8 cellular contexts compared by ENCODE assay signal in genomic region chr3:38029400-38030125, GRCh38. TPM values are rescaled to one million over a fixed set of nuclear protein-coding genes. Genes with fewer than 3 reads are reported as not detected.
DNase-seq lines count a peak whose midpoint lies in the region; ATAC-seq, FAIRE-seq and TF ChIP-seq lines count a peak whose summit lies in the region.

PLCD1 (minus strand) TSS chr3:38029642; CDS start chr3:38029539, 103 bp downstream.

- H3K4me1 Mint-ChIP-seq in activated naive CD4-positive, alpha-beta T cell treated with anti-CD3 and anti-CD28 coated beads, Interleukin-2, amount 50 U/mL, for 24 hours = peaks cover 30% of the 10 kb centered on the region
- peaks cover 22% of the 10 kb centered on the region in 2 donors for H3K4me1 Mint-ChIP-seq in natural killer cell treated with Interleukin-12 subunit alpha and Interleukin-12 subunit beta and Interleukin-15 and Interleukin-18, amount 100 ng/mL, for 72 hours (ENCODE audit: low read depth in 2 of 2)

- H3K27me3 ChIP-seq in HUES64 (ENCODE audit: insufficient read depth, low read length) (peaks cover 73% of the 10 kb centered on the region), gastroesophageal sphincter (no peaks in the 10 kb centered on the region), aorta (ENCODE audit: control insufficient read depth in 1 of 2, insufficient read depth in 2 of 2, low read length in 1 of 2) (no peaks in the 10 kb centered on the region)

- H3K9me3 ChIP-seq in HUES64 (ENCODE audit: insufficient read depth, low read depth, low read length) (no peaks in the 10 kb centered on the region), gastroesophageal sphincter (no peaks in the 10 kb centered on the region), aorta (ENCODE audit: control insufficient read depth, low read length) (no peaks in the 10 kb centered on the region)

- no peak for TF ChIP-seq EP300 in gastroesophageal sphincter (IDR thresholded peaks at IDR 0.05)

- TF ChIP-seq POLR2A in gastroesophageal sphincter (IDR thresholded peaks at IDR 0.05) = peak; percentile 65 to 69

- DNase-seq in 8988T (peak; percentile 91), aorta (peak; percentile 93 to 95), RCC 7860 (ENCODE audit: low spot score) (no peak)
- DNase-seq in natural killer cell treated with Interleukin-12 subunit alpha and Interleukin-12 subunit beta and Interleukin-15 and Interleukin-18, amount 100 ng/mL, for 72 hours (ENCODE audit: low spot score) = peak; percentile 67

- 1% methylated on average over 69 of the region's 75 CpGs for WGBS in HUES64
- WGBS in gastroesophageal sphincter (ENCODE audit: low coverage in 1 of 2), 2 donors = no CpG with 5 or more reads among the region's 75 CpGs
- WGBS in aorta, 2 donors = 1% methylated on average over 63 to 75 of the region's 75 CpGs

- peak in 1 of 4 experiments; percentile 16 for TF ChIP-seq CTCF in gastroesophageal sphincter (IDR thresholded peaks at IDR 0.05)

- peak within 1 kb of the TSS; percentile 75 for H3K4me3 ChIP-seq in HUES64 (ENCODE audit: low read length)
- H3K4me3 ChIP-seq in gastroesophageal sphincter = peak within 1 kb of the TSS; percentile 43 to 86
- peak within 1 kb of the TSS; percentile 61 to 88 for H3K4me3 ChIP-seq in aorta (ENCODE audit: low read length in 2 of 2)

- no peak for FAIRE-seq in RCC 7860 (lab: Jason Lieb, UNC)

- H3K36me3 ChIP-seq in HUES64 (ENCODE audit: insufficient read depth, low read length) (no peaks in the 10 kb centered on the region), gastroesophageal sphincter (no peaks in the 10 kb centered on the region), aorta (ENCODE audit: control insufficient read depth in 1 of 2, insufficient read depth in 2 of 2, low read length in 1 of 2) (no peaks in the 10 kb centered on the region)

- H3K4me1 ChIP-seq in HUES64 (ENCODE audit: insufficient read depth, low read length) = peaks cover 4% of the 10 kb centered on the region; the same call in 1 of the 2 replicates
- peaks cover 0 to 63% (median 22%) of the 10 kb centered on the region in 3 donors for H3K4me1 ChIP-seq in gastroesophageal sphincter
- H3K4me1 ChIP-seq in aorta (ENCODE audit: control insufficient read depth in 1 of 2, insufficient read depth in 2 of 2, low read length in 2 of 2) = peaks cover 0 to 1% of the 10 kb centered on the region in 2 donors

- no peaks in the 10 kb centered on the region for H3K9me3 Mint-ChIP-seq in activated naive CD4-positive, alpha-beta T cell treated with anti-CD3 and anti-CD28 coated beads, Interleukin-2, amount 50 U/mL, for 24 hours
- H3K9me3 Mint-ChIP-seq in natural killer cell treated with Interleukin-12 subunit alpha and Interleukin-12 subunit beta and Interleukin-15 and Interleukin-18, amount 100 ng/mL, for 72 hours = no peaks in the 10 kb centered on the region

- no peak within 1 kb of the TSS for H3K27ac Mint-ChIP-seq in activated naive CD4-positive, alpha-beta T cell treated with anti-CD3 and anti-CD28 coated beads, Interleukin-2, amount 50 U/mL, for 24 hours
- peak within 1 kb of the TSS in 1 of 2 donors; percentile 45 for H3K27ac Mint-ChIP-seq in natural killer cell treated with Interleukin-12 subunit alpha and Interleukin-12 subunit beta and Interleukin-15 and Interleukin-18, amount 100 ng/mL, for 72 hours

- H3K4me3 Mint-ChIP-seq in activated naive CD4-positive, alpha-beta T cell treated with anti-CD3 and anti-CD28 coated beads, Interleukin-2, amount 50 U/mL, for 24 hours = peak within 1 kb of the TSS; percentile 82
- peak within 1 kb of the TSS; percentile 76 for H3K4me3 Mint-ChIP-seq in natural killer cell treated with Interleukin-12 subunit alpha and Interleukin-12 subunit beta and Interleukin-15 and Interleukin-18, amount 100 ng/mL, for 72 hours

- intact Hi-C loops in aorta (cut with DNase I) = loop anchor here in 1 of 2 donors (10.0 kb wide), 1 partner anchor 135 kb away; the partner anchor contains the start of gene OXSR1

- peak within 1 kb of the TSS; percentile 42 for H3K9ac ChIP-seq in HUES64 (ENCODE audit: low read depth, low read length)

- H3K27ac ChIP-seq in HUES64 (ENCODE audit: low read depth, low read length) = no peak within 1 kb of the TSS
- peak within 1 kb of the TSS; percentile 62 to 95 (median 92) for H3K27ac ChIP-seq in gastroesophageal sphincter
- peak within 1 kb of the TSS; percentile 89 to 96 for H3K27ac ChIP-seq in aorta (ENCODE audit: low read depth in 1 of 2, low read length in 2 of 2)

- peaks cover 11% of the 10 kb centered on the region for H3K27me3 Mint-ChIP-seq in activated naive CD4-positive, alpha-beta T cell treated with anti-CD3 and anti-CD28 coated beads, Interleukin-2, amount 50 U/mL, for 24 hours
- H3K27me3 Mint-ChIP-seq in natural killer cell treated with Interleukin-12 subunit alpha and Interleukin-12 subunit beta and Interleukin-15 and Interleukin-18, amount 100 ng/mL, for 72 hours = peaks cover 7 to 11% of the 10 kb centered on the region in 2 donors

- no peaks in the 10 kb centered on the region for H3K36me3 Mint-ChIP-seq in activated naive CD4-positive, alpha-beta T cell treated with anti-CD3 and anti-CD28 coated beads, Interleukin-2, amount 50 U/mL, for 24 hours
- no peaks in the 10 kb centered on the region for H3K36me3 Mint-ChIP-seq in natural killer cell treated with Interleukin-12 subunit alpha and Interleukin-12 subunit beta and Interleukin-15 and Interleukin-18, amount 100 ng/mL, for 72 hours

- ATAC-seq in gastroesophageal sphincter (peak; percentile 60), aorta (ENCODE audit: low FRiP score) (peak; percentile 82), HG03342 (IDR thresholded peaks at IDR 0.05; ENCODE audit: unreplicated experiment) (no peak)
- ATAC-seq in natural killer cell treated with Interleukin-12 subunit alpha and Interleukin-12 subunit beta and Interleukin-15 and Interleukin-18, amount 100 ng/mL, for 72 hours = peak in 1 of 2 donors; percentile 1

RNA-seq across cellular contexts. Expression of gene PLCD1, which starts in this region (rescaled TPM):
- polyA plus RNA-seq in HUES64 (2013, experiment 1 of 2) = 19.6 TPM
- polyA plus RNA-seq in HUES64 (2013, experiment 2 of 2) = 24.5 TPM
- total RNA-seq in gastroesophageal sphincter = 10 to 100 TPM; 25.4 to 29.8 (median 27.1) TPM
- total RNA-seq in natural killer cell treated with Interleukin-12 subunit alpha and Interleukin-12 subunit beta and Interleukin-15 and Interleukin-18, amount 100 ng/mL, for 72 hours = 1 to 10 TPM; 5.8 to 7.7 TPM
- 10 to 100 TPM; 37.1 to 53.8 TPM for total RNA-seq in aorta
- polyA plus RNA-seq in aorta = 10 to 100 TPM; 30.8 to 59.7 TPM
